In genomic region chr1:3471356-3472087, GRCh38 we compare ENCODE assay signal across 9 cellular contexts. TPM values are rescaled to one million over a fixed set of nuclear protein-coding genes. Genes with fewer than 3 reads are reported as not detected.
DNase-seq lines count a peak whose midpoint lies in the region; ATAC-seq and TF ChIP-seq lines count a peak whose summit lies in the region.
"Had no signal": no experiment of that assay in that cellular context is flagged by ENCODE, and none has a peak within 500 bp of the region (broad histone marks: within the 10 kb centered on the region; RNA-seq: fewer than 3 reads in every experiment).

No MANE protein-coding gene starts in this region.

- no peaks in the 10 kb centered on the region for H3K36me3 Mint-ChIP-seq in chondrocyte (ENCODE audit: low read depth)

- no peaks in the 10 kb centered on the region for H3K9me3 ChIP-seq in upper lobe of right lung

- H3K27me3 Mint-ChIP-seq in chondrocyte (ENCODE audit: low read depth), result no peaks in the 10 kb centered on the region

- DNase-seq in NCI-H82 (lab: John Stamatoyannopoulos, UW) (peak; percentile 25), NCI-H82 treated with DMSO at 0.1 percent for 48 hours (lab: John Stamatoyannopoulos, UW; ENCODE audit: unreplicated experiment) (no peak), chondrocyte (ENCODE audit: low spot score) (no peak), left colon (peak in 1 of 2 donors; percentile 23), upper lobe of right lung (no peak), dedifferentiated amniotic fluid mesenchymal stem cell (ENCODE audit: extremely low spot score) (no peak)
- DNase-seq: CD4-positive, alpha-beta T cell had no signal

- no peak overlapping the region for H3K4me3 ChIP-seq in upper lobe of right lung

- H3K4me1 ChIP-seq in upper lobe of right lung, result peaks cover 4% of the 10 kb centered on the region

- H3K9me3 Mint-ChIP-seq in chondrocyte (ENCODE audit: low read depth), result no peaks in the 10 kb centered on the region
- H3K9me3 Mint-ChIP-seq: CD4-positive, alpha-beta T cell had no signal

- TF ChIP-seq CTCF in chondrocyte (IDR thresholded peaks at IDR 0.05) (peak; percentile 80), upper lobe of right lung (IDR thresholded peaks at IDR 0.05) (peak; percentile 16)

- H3K4me3 Mint-ChIP-seq in chondrocyte (ENCODE audit: unreplicated experiment), result no peak overlapping the region
- H3K4me3 Mint-ChIP-seq: CD4-positive, alpha-beta T cell had no signal

- peaks cover 35% of the 10 kb centered on the region for H3K4me1 Mint-ChIP-seq in chondrocyte (ENCODE audit: low read depth)

- ATAC-seq in left colon (peak; percentile 33), upper lobe of right lung (peak; percentile 3), HG03139 (IDR thresholded peaks at IDR 0.05; ENCODE audit: unreplicated experiment) (no peak), HG03571 (IDR thresholded peaks at IDR 0.05; ENCODE audit: unreplicated experiment) (no peak)

- H3K27me3 ChIP-seq in upper lobe of right lung, result no peaks in the 10 kb centered on the region

- no peaks in the 10 kb centered on the region for H3K36me3 ChIP-seq in upper lobe of right lung

- intact Hi-C loops in left colon (cut with DNase I, micrococcal nuclease) (no loop called here), upper lobe of right lung (cut with DNase I) (no loop called here)

- no peak overlapping the region for H3K27ac ChIP-seq in upper lobe of right lung

- peak overlapping the region; percentile 77 for H3K27ac Mint-ChIP-seq in chondrocyte (ENCODE audit: unreplicated experiment)
- H3K27ac Mint-ChIP-seq: CD4-positive, alpha-beta T cell had no signal

RNA-seq across cellular contexts. Expression of gene ARHGEF16, which starts 17.1 kb away (rescaled TPM):
- total RNA-seq in chondrocyte, result 1.1 to 4.1 TPM (median 2.0 TPM) in 3 replicates
- total RNA-seq in left colon, result 100 to 1,000 TPM in 1 of 2 donors, 10 to 100 TPM in 1; 92.4 to 113 TPM
- 12.2 TPM for total RNA-seq in upper lobe of right lung

Comparison
In these comparisons a context has a peak if more than half of its experiments do, and no peak if none do; other contexts are left out.
1. ATAC-seq: peak in left colon (single experiment) and upper lobe of right lung (single experiment); none in HG03139 (single experiment) and HG03571 (single experiment).